Comparison of ENCODE assay signal across 23 cellular contexts in genomic region chrX:21865436-21865835, GRCh38.
"Had no signal": no experiment of that assay in that cellular context is flagged by ENCODE, and none has a peak within 500 bp of the region (broad histone marks: within the 10 kb centered on the region; RNA-seq: fewer than 3 reads in every experiment).

No MANE protein-coding gene starts in this region.

- H3K27ac ChIP-seq: body of pancreas, cardiac muscle cell, heart left ventricle, neural progenitor cell, testis, uterus, VCaP had no signal

- H3K27me3 Mint-ChIP-seq: activated CD4-positive, alpha-beta memory T cell treated with anti-CD3 and anti-CD28 coated beads, Interleukin-2, amount 10 ng/mL, durations not matched to agents 7 days and 5 days; activated CD4-positive, alpha-beta T cell treated with anti-CD3 and anti-CD28 coated beads, Interleukin-2, amount 10 ng/mL, durations not matched to agents 24 days and 14 days; activated naive CD4-positive, alpha-beta T cell treated with anti-CD3 and anti-CD28 coated beads, Interleukin-2, amount 10 ng/mL, durations not matched to agents 7 days and 5 days; dendritic cell treated with granulocyte-macrophage colony-stimulating factor and Interleukin-4, amounts not matched to agents 40 ng/mL and 50 ng/mL, for 4 days; naive thymus-derived CD8-positive, alpha-beta T cell; stimulated activated memory B cell treated with anti-CD40 and anti-IgM and Interleukin-4, amounts not matched to agents 10 μg/mL and 1 μg/mL and 100 μg/mL, for 72 hours had no signal

- DNase-seq: activated CD4-positive, alpha-beta memory T cell treated with anti-CD3 and anti-CD28 coated beads, Interleukin-2, amount 10 ng/mL, durations not matched to agents 7 days and 5 days; activated CD4-positive, alpha-beta T cell treated with anti-CD3 and anti-CD28 coated beads, Interleukin-2, amount 10 ng/mL, durations not matched to agents 24 days and 14 days; activated effector memory CD4-positive, alpha-beta T cell treated with Interleukin-2 at 50 U/mL for 16 hours; activated naive CD4-positive, alpha-beta T cell treated with anti-CD3 and anti-CD28 coated beads, Interleukin-2, amount 10 ng/mL, durations not matched to agents 7 days and 5 days; activated T-cell treated with anti-CD3 and anti-CD28 coated beads, Interleukin-2, amount 50 U/mL, for 72 hours; body of pancreas; effector CD4-positive, alpha-beta T cell; heart left ventricle; naive thymus-derived CD8-positive, alpha-beta T cell; sigmoid colon; stimulated activated CD4-positive, alpha-beta T cell treated with anti-CD3 and anti-CD28 coated beads, Interleukin-15, amount 100 ng/mL, for 24 hours; testis; trophoblast cell; uterus had no signal

- H3K9me3 ChIP-seq: body of pancreas, heart left ventricle, sigmoid colon, testis, uterus had no signal

- H3K36me3 Mint-ChIP-seq: activated naive CD4-positive, alpha-beta T cell treated with anti-CD3 and anti-CD28 coated beads, Interleukin-2, amount 10 ng/mL, durations not matched to agents 7 days and 5 days; neural progenitor cell had no signal

- H3K9me3 Mint-ChIP-seq: activated CD4-positive, alpha-beta memory T cell treated with anti-CD3 and anti-CD28 coated beads, Interleukin-2, amount 10 ng/mL, durations not matched to agents 7 days and 5 days; activated CD4-positive, alpha-beta T cell treated with anti-CD3 and anti-CD28 coated beads, Interleukin-2, amount 10 ng/mL, durations not matched to agents 24 days and 14 days; activated naive CD4-positive, alpha-beta T cell treated with anti-CD3 and anti-CD28 coated beads, Interleukin-2, amount 10 ng/mL, durations not matched to agents 7 days and 5 days; activated T-cell treated with anti-CD3 and anti-CD28 coated beads, Interleukin-2, amount 50 U/mL, for 72 hours; dendritic cell treated with granulocyte-macrophage colony-stimulating factor and Interleukin-4, amounts not matched to agents 40 ng/mL and 50 ng/mL, for 4 days; naive thymus-derived CD8-positive, alpha-beta T cell; neural progenitor cell; stimulated activated memory B cell treated with anti-CD40 and anti-IgM and Interleukin-4, amounts not matched to agents 10 μg/mL and 1 μg/mL and 100 μg/mL, for 72 hours had no signal

- ATAC-seq: activated CD4-positive, CD25-positive, alpha-beta regulatory T cell treated with anti-CD3 and anti-CD28 coated beads, Interleukin-2, amount 50 U/mL, for 24 hours; activated T-cell treated with anti-CD3 and anti-CD28 coated beads, Interleukin-2, amount 50 U/mL, for 72 hours; body of pancreas; heart left ventricle; left lobe of liver; naive thymus-derived CD8-positive, alpha-beta T cell; stimulated activated memory B cell treated with anti-CD40 and anti-IgM and Interleukin-4, amounts not matched to agents 10 μg/mL and 1 μg/mL and 100 μg/mL, for 72 hours had no signal

- H3K4me3 ChIP-seq: body of pancreas, cardiac muscle cell, heart left ventricle, lung, neural progenitor cell, sigmoid colon, smooth muscle cell, testis, uterus had no signal

- H3K4me1 ChIP-seq: body of pancreas, heart left ventricle, neural progenitor cell, sigmoid colon, testis, uterus had no signal

- H3K4me1 Mint-ChIP-seq: activated CD4-positive, alpha-beta memory T cell treated with anti-CD3 and anti-CD28 coated beads, Interleukin-2, amount 10 ng/mL, durations not matched to agents 7 days and 5 days; neural progenitor cell; stimulated activated memory B cell treated with anti-CD40 and anti-IgM and Interleukin-4, amounts not matched to agents 10 μg/mL and 1 μg/mL and 100 μg/mL, for 72 hours had no signal

- H3K9ac ChIP-seq: neural progenitor cell had no signal

- H3K27me3 ChIP-seq: body of pancreas, cardiac muscle cell, neural progenitor cell, sigmoid colon, testis, uterus had no signal

- H3K27ac Mint-ChIP-seq: activated CD4-positive, alpha-beta memory T cell treated with anti-CD3 and anti-CD28 coated beads, Interleukin-2, amount 10 ng/mL, durations not matched to agents 7 days and 5 days; activated CD4-positive, alpha-beta T cell treated with anti-CD3 and anti-CD28 coated beads, Interleukin-2, amount 10 ng/mL, durations not matched to agents 24 days and 14 days; activated naive CD4-positive, alpha-beta T cell treated with anti-CD3 and anti-CD28 coated beads, Interleukin-2, amount 10 ng/mL, durations not matched to agents 7 days and 5 days; activated T-cell treated with anti-CD3 and anti-CD28 coated beads, Interleukin-2, amount 50 U/mL, for 72 hours; dendritic cell treated with granulocyte-macrophage colony-stimulating factor and Interleukin-4, amounts not matched to agents 40 ng/mL and 50 ng/mL, for 4 days; neural progenitor cell; stimulated activated memory B cell treated with anti-CD40 and anti-IgM and Interleukin-4, amounts not matched to agents 10 μg/mL and 1 μg/mL and 100 μg/mL, for 72 hours had no signal

- H3K36me3 ChIP-seq: cardiac muscle cell, neural progenitor cell, sigmoid colon, uterus had no signal

- H3K4me3 Mint-ChIP-seq: activated CD4-positive, alpha-beta memory T cell treated with anti-CD3 and anti-CD28 coated beads, Interleukin-2, amount 10 ng/mL, durations not matched to agents 7 days and 5 days; activated CD4-positive, alpha-beta T cell treated with anti-CD3 and anti-CD28 coated beads, Interleukin-2, amount 10 ng/mL, durations not matched to agents 24 days and 14 days; activated naive CD4-positive, alpha-beta T cell treated with anti-CD3 and anti-CD28 coated beads, Interleukin-2, amount 10 ng/mL, durations not matched to agents 7 days and 5 days; activated T-cell treated with anti-CD3 and anti-CD28 coated beads, Interleukin-2, amount 50 U/mL, for 72 hours; dendritic cell treated with granulocyte-macrophage colony-stimulating factor and Interleukin-4, amounts not matched to agents 40 ng/mL and 50 ng/mL, for 4 days; naive thymus-derived CD8-positive, alpha-beta T cell; neural progenitor cell; stimulated activated memory B cell treated with anti-CD40 and anti-IgM and Interleukin-4, amounts not matched to agents 10 μg/mL and 1 μg/mL and 100 μg/mL, for 72 hours had no signal
